Comparison of ENCODE assay signal across 25 cellular contexts in genomic region chr7:87548123-87548919, GRCh38. TPM values are rescaled to one million over a fixed set of nuclear protein-coding genes. Genes with fewer than 3 reads are reported as not detected.
"Had no signal": no experiment of that assay in that cellular context is flagged by ENCODE, and none has a peak within 500 bp of the region (broad histone marks: within the 10 kb centered on the region; RNA-seq: fewer than 3 reads in every experiment).

No MANE protein-coding gene starts in this region.

- H3K9me3 ChIP-seq: SJSA1 had no signal

- H3K4me1 ChIP-seq: SJSA1 had no signal

- FAIRE-seq: astrocyte had no signal

- DNase-seq: activated B cell treated with CpG ODN at 0.5 μM for 24 hours; activated CD4-positive, alpha-beta T cell treated with anti-CD3 and anti-CD28 coated beads for 1 hour; activated CD4-positive, alpha-beta T cell treated with anti-CD3 and anti-CD28 coated beads, Interleukin-2, amount 10 ng/mL, durations not matched to agents 24 days and 14 days; activated CD4-positive, alpha-beta T cell treated with anti-CD3 and anti-CD28 coated beads, Interleukin-2, amount 50 U/mL, for 48 hours; activated CD8-positive, alpha-beta memory T cell treated with anti-CD3 and anti-CD28 coated beads for 24 hours; activated effector memory CD4-positive, alpha-beta T cell treated with anti-CD3 and anti-CD28 coated beads, Interleukin-2, amount 50 U/mL, for 16 hours; activated naive CD4-positive, alpha-beta T cell treated with Interleukin-2 at 50 U/mL for 16 hours; activated T-cell treated with anti-CD3 and anti-CD28 coated beads, Interleukin-2, amount 50 U/mL, for 4 hours; amygdala; NCI-H1048; NCI-H146; NCI-H187 treated with DMSO at 0.1 percent for 48 hours; NCI-H2081 treated with DMSO at 0.1 percent for 48 hours; NCI-H2171 treated with DMSO at 0.1 percent for 48 hours; NCI-H226; NCI-H526; NCI-H774; NK-92 treated with Interleukin-12 subunit alpha and Interleukin-12 subunit beta, amount 100 ng/mL, for 24 hours; PC-3; SHP77; T-helper 17 cell; T-helper 9 cell had no signal

- H3K27ac ChIP-seq: SJSA1 had no signal

- H3K27me3 ChIP-seq: SJSA1 had no signal

- ATAC-seq: activated T-cell treated with anti-CD3 and anti-CD28 coated beads, Interleukin-2, amount 50 U/mL, for 4 hours; PC-3; SK-N-SH treated with all-trans-retinoic acid at 6 μM for 48 hours; T-helper 17 cell had no signal

- H3K4me3 ChIP-seq: SJSA1 had no signal

- H3K36me3 ChIP-seq: SJSA1 had no signal

RNA-seq across cellular contexts. Expression of gene ABCB1, which starts 52.4 kb away (rescaled TPM):
- total RNA-seq: PC-3 had no signal
